In genomic region chr3:16485024-16485992, GRCh38 we compare ENCODE assay signal across 12 cellular contexts. TPM values are rescaled to one million over a fixed set of nuclear protein-coding genes. Genes with fewer than 3 reads are reported as not detected.
A peak's percentile ranks its signal among the peaks of the same experiment; 100 is the strongest.
DNase-seq lines count a peak whose midpoint lies in the region; ATAC-seq and TF ChIP-seq lines count a peak whose summit lies in the region.
"Had no signal": no experiment of that assay in that cellular context is flagged by ENCODE, and none has a peak within 500 bp of the region (broad histone marks: within the 10 kb centered on the region; RNA-seq: fewer than 3 reads in every experiment).

No MANE protein-coding gene starts in this region.

- no peak overlapping the region for H2AFZ ChIP-seq in OCI-LY1 (ENCODE audit: low read length)

- H3K4me2 ChIP-seq in OCI-LY1 (ENCODE audit: low read length), result peak overlapping the region; percentile 47

- H3K4me1 Mint-ChIP-seq in CD8-positive, alpha-beta T cell (ENCODE audit: low read depth), result peaks cover 76% of the 10 kb centered on the region
- H3K4me1 Mint-ChIP-seq in osteocyte (ENCODE audit: unreplicated experiment), result peaks cover 72% of the 10 kb centered on the region

- H3K27ac Mint-ChIP-seq in CD8-positive, alpha-beta T cell, result peak overlapping the region; percentile 52
- H3K27ac Mint-ChIP-seq in osteocyte (ENCODE audit: unreplicated experiment), result peak overlapping the region; percentile 67

- no peaks in the 10 kb centered on the region for H3K27me3 Mint-ChIP-seq in CD8-positive, alpha-beta T cell (ENCODE audit: low read depth)
- H3K27me3 Mint-ChIP-seq in osteocyte (ENCODE audit: unreplicated experiment), result no peaks in the 10 kb centered on the region

- no peaks in the 10 kb centered on the region for H3K36me3 ChIP-seq in CD8-positive, alpha-beta T cell (ENCODE audit: insufficient read depth, low read length)
- peaks cover 92% of the 10 kb centered on the region for H3K36me3 ChIP-seq in OCI-LY1 (ENCODE audit: insufficient read depth, low read length)
- H3K36me3 ChIP-seq in esophagus muscularis mucosa, result peaks cover 0 to 41% (median 2%) of the 10 kb centered on the region in 4 donors
- no peaks in the 10 kb centered on the region for H3K36me3 ChIP-seq in body of pancreas (replicated peaks in 1 of 2; ENCODE audit: insufficient read depth in 1 of 2, low read depth in 2 of 2)

- H3K27ac ChIP-seq in CD8-positive, alpha-beta T cell (ENCODE audit: low read depth, low read length), result no peak overlapping the region
- H3K27ac ChIP-seq in OCI-LY1 (ENCODE audit: low read depth, low read length, poor library complexity, severe bottlenecking) (peak overlapping the region; percentile 90), esophagus muscularis mucosa (replicated peaks in 1 of 4) (peak overlapping the region; percentile 49 to 65 (median 63)), body of pancreas (no peak overlapping the region)
- H3K27ac ChIP-seq: VCaP had no signal

- peak overlapping the region; percentile 32; the same call in 1 of the 2 replicates for H3K9ac ChIP-seq in OCI-LY1 (ENCODE audit: low read length)

- H3K9me3 ChIP-seq in CD8-positive, alpha-beta T cell (ENCODE audit: low read length), result no peaks in the 10 kb centered on the region
- H3K9me3 ChIP-seq in OCI-LY1 (ENCODE audit: low read length) (no peaks in the 10 kb centered on the region), esophagus muscularis mucosa (no peaks in the 10 kb centered on the region), body of pancreas (no peaks in the 10 kb centered on the region)

- TF ChIP-seq POLR2A in esophagus muscularis mucosa (IDR thresholded peaks at IDR 0.05; ENCODE audit: low read depth) (no peak), body of pancreas (IDR thresholded peaks at IDR 0.05) (no peak)

- H3K4me3 Mint-ChIP-seq in CD8-positive, alpha-beta T cell, result no peak overlapping the region
- no peak overlapping the region for H3K4me3 Mint-ChIP-seq in osteocyte (ENCODE audit: unreplicated experiment)
- H3K4me3 Mint-ChIP-seq: brain had no signal

- peaks cover 51% of the 10 kb centered on the region for H3K36me3 Mint-ChIP-seq in CD8-positive, alpha-beta T cell
- H3K36me3 Mint-ChIP-seq in osteocyte (ENCODE audit: unreplicated experiment), result peaks cover 24% of the 10 kb centered on the region

- no peaks in the 10 kb centered on the region for H3K9me3 Mint-ChIP-seq in CD8-positive, alpha-beta T cell
- no peaks in the 10 kb centered on the region for H3K9me3 Mint-ChIP-seq in osteocyte (ENCODE audit: unreplicated experiment)

- no peaks in the 10 kb centered on the region for H3K9me2 ChIP-seq in OCI-LY1 (ENCODE audit: low read depth, low read length)

- ATAC-seq in CD8-positive, alpha-beta T cell, result no peak
- ATAC-seq in body of pancreas (no peak), GM21723 (IDR thresholded peaks at IDR 0.05; ENCODE audit: unreplicated experiment) (no peak)

- intact Hi-C loops in CD8-positive, alpha-beta T cell (cut with DNase I, micrococcal nuclease), result no loop called here
- intact Hi-C loops in esophagus muscularis mucosa (cut with DNase I) (no loop called here), body of pancreas (cut with DNase I) (no loop called here)

- peaks cover 35% of the 10 kb centered on the region for H3K4me1 ChIP-seq in CD8-positive, alpha-beta T cell (ENCODE audit: insufficient read depth, low read length)
- H3K4me1 ChIP-seq in OCI-LY1 (ENCODE audit: insufficient read depth, low read length, severe bottlenecking) (peaks cover 94% of the 10 kb centered on the region), esophagus muscularis mucosa (peaks cover 39 to 74% (median 68%) of the 10 kb centered on the region in 4 donors), body of pancreas (peaks cover 9% of the 10 kb centered on the region)

- TF ChIP-seq CTCF in CD8-positive, alpha-beta T cell (IDR thresholded peaks at IDR 0.05), result no peak
- no peak for TF ChIP-seq CTCF in OCI-LY1 (IDR thresholded peaks at IDR 0.05; ENCODE audit: low read length)
- no peak for TF ChIP-seq CTCF in esophagus muscularis mucosa (IDR thresholded peaks at IDR 0.05)
- TF ChIP-seq CTCF in osteocyte (IDR thresholded peaks at IDR 0.05), result no peak
- TF ChIP-seq CTCF in body of pancreas (IDR thresholded peaks at IDR 0.05), result no peak

- no peaks in the 10 kb centered on the region for H3K27me3 ChIP-seq in CD8-positive, alpha-beta T cell (ENCODE audit: insufficient read depth, low read length)
- H3K27me3 ChIP-seq in OCI-LY1 (ENCODE audit: insufficient read depth, low read length) (no peaks in the 10 kb centered on the region), esophagus muscularis mucosa (no peaks in the 10 kb centered on the region), body of pancreas (no peaks in the 10 kb centered on the region)

- H3K79me2 ChIP-seq in OCI-LY1 (ENCODE audit: insufficient read depth, low read length), result peaks cover 94% of the 10 kb centered on the region

- no peak overlapping the region for H3K4me3 ChIP-seq in CD8-positive, alpha-beta T cell (ENCODE audit: low read depth, low read length)
- H3K4me3 ChIP-seq in OCI-LY1 (ENCODE audit: low read depth, low read length, poor library complexity, severe bottlenecking) (no peak overlapping the region), esophagus muscularis mucosa (no peak overlapping the region), body of pancreas (no peak overlapping the region)

- TF ChIP-seq EP300 in esophagus muscularis mucosa (IDR thresholded peaks at IDR 0.05), result no peak

- CTCF ChIA-PET in CD8-positive, alpha-beta T cell (lab: Charles Lee), result interaction anchor here (1.1 to 4.2 kb wide), 2 partner anchors 10 to 31 kb away, joined by 3 to 13 read pairs; no protein-coding TSS in a partner anchor

- 65% methylated on average over 7 of the region's 7 CpGs for WGBS in esophagus muscularis mucosa
- WGBS in body of pancreas, 2 donors, result 83 to 89% methylated on average over 7 of the region's 7 CpGs

- DNase-seq in CD8-positive, alpha-beta T cell, result no peak
- DNase-seq in esophagus muscularis mucosa (ENCODE audit: extremely low spot score) (no peak), osteocyte (ENCODE audit: extremely low spot score, unreplicated experiment) (no peak), body of pancreas (no peak)
- no peak for DNase-seq in stimulated activated CD4-positive, alpha-beta T cell treated with anti-CD3 and anti-CD28 coated beads, Interleukin-4, amount 100 ng/mL, for 4 hours
- DNase-seq: NCI-H1694 treated with DMSO at 0.1 percent for 48 hours, NCI-H774, Right ventricle myocardium superior had no signal

- no peaks in the 10 kb centered on the region for H3F3A ChIP-seq in OCI-LY1 (ENCODE audit: insufficient read depth, low read length)

- POLR2A ChIA-PET in CD8-positive, alpha-beta T cell (lab: Charles Lee), result interaction anchor here (0.6 to 1.0 kb wide), 2 partner anchors 21 to 128 kb away, joined by 3 read pairs; no protein-coding TSS in a partner anchor

- no peaks in the 10 kb centered on the region for H4K20me1 ChIP-seq in OCI-LY1 (ENCODE audit: insufficient read depth, low read length)

RNA-seq across cellular contexts. Expression of gene RFTN1, which starts 28.2 kb away (rescaled TPM):
- total RNA-seq in CD8-positive, alpha-beta T cell, result 10 to 100 TPM; 72.9 to 75.2 TPM
- 100 to 1,000 TPM in 2 of 4 donors, 10 to 100 TPM in 2; 79.7 to 142 (median 104) TPM for total RNA-seq in esophagus muscularis mucosa
- 79.6 and 84.1 TPM in 2 replicates for total RNA-seq in osteocyte
- total RNA-seq in body of pancreas, result 10 to 100 TPM in 1 of 2 donors, 1 to 10 TPM in 1; 6.5 to 28.0 TPM

Comparison
In these comparisons a context has a peak if more than half of its experiments do, and no peak if none do; other contexts are left out.
1. H3K27ac ChIP-seq: peak in OCI-LY1 (single experiment) and esophagus muscularis mucosa (4 of 4); none in CD8-positive, alpha-beta T cell (single experiment) and body of pancreas (0 of 4).